Comparison of ENCODE assay signal across 8 cellular contexts in the genomic region with DNA sequence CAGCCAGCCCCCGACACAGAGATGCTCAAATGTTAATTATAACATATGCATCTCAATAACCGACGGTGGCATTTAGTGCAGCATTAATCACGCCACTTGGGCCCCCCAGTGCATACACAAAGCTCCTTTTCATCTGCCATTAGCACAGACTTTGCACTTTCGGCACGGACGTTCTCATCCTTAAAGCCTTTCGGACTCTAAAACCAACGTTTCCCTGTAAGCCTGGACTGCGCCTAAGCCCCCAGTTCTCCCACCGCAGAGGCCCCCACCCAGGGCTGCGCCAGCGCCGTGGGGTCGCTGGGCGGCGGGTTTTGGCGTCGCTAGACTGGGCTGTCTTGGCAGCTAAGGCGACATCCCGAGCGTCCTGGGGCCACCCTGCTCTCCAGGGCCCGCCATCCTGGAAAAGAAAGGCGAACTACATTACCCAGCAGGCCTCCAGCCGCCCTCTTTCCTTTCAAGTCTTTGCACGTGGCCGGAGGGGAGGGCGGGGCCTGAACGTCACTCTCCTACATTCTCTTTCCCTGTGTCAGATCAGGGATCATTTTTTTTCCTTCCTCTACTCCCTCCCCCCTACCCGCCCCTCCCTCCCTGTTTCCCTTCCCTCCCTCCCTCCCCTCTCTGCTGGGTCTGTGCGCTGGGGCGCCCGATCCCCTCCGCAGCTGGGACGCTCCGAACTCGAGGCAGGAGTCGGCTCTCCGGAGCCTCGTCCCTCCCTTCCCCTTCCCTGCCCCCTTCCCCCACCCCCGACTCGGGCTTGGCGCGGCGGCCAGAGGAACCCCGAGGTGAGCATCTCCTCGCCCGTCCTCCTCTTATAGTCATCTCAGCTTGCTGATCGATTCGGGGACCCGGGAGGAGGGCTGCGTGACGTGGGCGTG. TPM values are rescaled to one million over a fixed set of nuclear protein-coding genes. Genes with fewer than 3 reads are reported as not detected.
A peak's percentile ranks its signal among the peaks of the same experiment; 100 is the strongest.
DNase-seq lines count a peak whose midpoint lies in the region; ATAC-seq and TF ChIP-seq lines count a peak whose summit lies in the region.

A gene (plus strand): TSS at position 501 of the 875 bp plus-strand sequence. CDS start 80,535 bp downstream, outside the sequence.

- ATAC-seq in DND-41 (ENCODE audit: insufficient read depth, low read depth) (peak; percentile 91), GM21786 (IDR thresholded peaks at IDR 0.05; ENCODE audit: unreplicated experiment) (peak; percentile 80)
- peak; percentile 78 for ATAC-seq in naive thymus-derived CD4-positive, alpha-beta T cell

- H4K20me1 ChIP-seq in DND-41 (ENCODE audit: insufficient read depth, low read length) (peaks cover 4% of the 10 kb centered on the region; the same call in 1 of the 2 replicates), KMS-11 (ENCODE audit: insufficient read depth) (no peaks in the 10 kb centered on the region)

- CTCF ChIA-PET in naive thymus-derived CD4-positive, alpha-beta T cell (lab: Charles Lee), result no interaction called here

- H3K4me2 ChIP-seq in DND-41 (ENCODE audit: insufficient read depth, low read length) (peak within 1 kb of the TSS; percentile 91), KMS-11 (peak within 1 kb of the TSS; percentile 98)

- H3K9me3 ChIP-seq in DND-41 (ENCODE audit: insufficient read depth, low read length, severe bottlenecking) (no peaks in the 10 kb centered on the region), Peyer's patch (no peaks in the 10 kb centered on the region)
- H3K9me3 ChIP-seq in naive thymus-derived CD4-positive, alpha-beta T cell (ENCODE audit: control insufficient read depth in 2 of 3, low read length in 3 of 3), result no peaks in the 10 kb centered on the region

- TF ChIP-seq POLR2A in Peyer's patch (IDR thresholded peaks at IDR 0.05), result peak in 1 of 2 donors; percentile 16

- H3K27ac Mint-ChIP-seq in activated T-helper 2 cell treated with anti-CD3 and anti-CD28 coated beads, Interferon-gamma antibody, Interleukin-2, Interleukin-4, amounts not matched to agents 10 μg/mL and 5 μg/mL and 100 μg/mL, durations not matched to agents 14 hours and 24 hours and 36 hours, result no peak within 1 kb of the TSS
- peak within 1 kb of the TSS in 1 of 9 donors; percentile 46 for H3K27ac Mint-ChIP-seq in naive thymus-derived CD4-positive, alpha-beta T cell
- H3K27ac Mint-ChIP-seq in stimulated activated naive CD8-positive, alpha-beta T cell treated with anti-CD3 and anti-CD28 coated beads, Interleukin-15, Interleukin-2, amounts not matched to agents 100 ng/mL and 50 ng/mL, for 24 hours, result no peak within 1 kb of the TSS

- peak within 1 kb of the TSS; percentile 85 for H3K4me3 Mint-ChIP-seq in activated T-helper 2 cell treated with anti-CD3 and anti-CD28 coated beads, Interferon-gamma antibody, Interleukin-2, Interleukin-4, amounts not matched to agents 10 μg/mL and 5 μg/mL and 100 μg/mL, durations not matched to agents 14 hours and 24 hours and 36 hours (ENCODE audit: low read depth)
- peak within 1 kb of the TSS; percentile 73 to 95 (median 88) for H3K4me3 Mint-ChIP-seq in naive thymus-derived CD4-positive, alpha-beta T cell
- peak within 1 kb of the TSS; percentile 78 for H3K4me3 Mint-ChIP-seq in stimulated activated naive CD8-positive, alpha-beta T cell treated with anti-CD3 and anti-CD28 coated beads, Interleukin-15, Interleukin-2, amounts not matched to agents 100 ng/mL and 50 ng/mL, for 24 hours

- no peaks in the 10 kb centered on the region for H3K36me3 Mint-ChIP-seq in activated T-helper 2 cell treated with anti-CD3 and anti-CD28 coated beads, Interferon-gamma antibody, Interleukin-2, Interleukin-4, amounts not matched to agents 10 μg/mL and 5 μg/mL and 100 μg/mL, durations not matched to agents 14 hours and 24 hours and 36 hours (ENCODE audit: low read depth)
- no peaks in the 10 kb centered on the region for H3K36me3 Mint-ChIP-seq in naive thymus-derived CD4-positive, alpha-beta T cell
- H3K36me3 Mint-ChIP-seq in stimulated activated naive CD8-positive, alpha-beta T cell treated with anti-CD3 and anti-CD28 coated beads, Interleukin-15, Interleukin-2, amounts not matched to agents 100 ng/mL and 50 ng/mL, for 24 hours (ENCODE audit: low read depth), result no peaks in the 10 kb centered on the region

- H3K27me3 Mint-ChIP-seq in activated T-helper 2 cell treated with anti-CD3 and anti-CD28 coated beads, Interferon-gamma antibody, Interleukin-2, Interleukin-4, amounts not matched to agents 10 μg/mL and 5 μg/mL and 100 μg/mL, durations not matched to agents 14 hours and 24 hours and 36 hours (ENCODE audit: low read depth), result peaks cover 10% of the 10 kb centered on the region
- H3K27me3 Mint-ChIP-seq in naive thymus-derived CD4-positive, alpha-beta T cell, result peaks cover 1 to 31% (median 6%) of the 10 kb centered on the region in 5 donors
- peaks cover 20% of the 10 kb centered on the region for H3K27me3 Mint-ChIP-seq in stimulated activated naive CD8-positive, alpha-beta T cell treated with anti-CD3 and anti-CD28 coated beads, Interleukin-15, Interleukin-2, amounts not matched to agents 100 ng/mL and 50 ng/mL, for 24 hours

- no peaks in the 10 kb centered on the region for H3K79me2 ChIP-seq in DND-41 (ENCODE audit: insufficient read depth, low read length)
- H3K79me2 ChIP-seq in KMS-11 (ENCODE audit: insufficient read depth, low read depth), result peaks cover 19% of the 10 kb centered on the region

- H3K4me3 ChIP-seq in DND-41 (ENCODE audit: low read depth in 1 of 2, low read length in 2 of 2) (peak within 1 kb of the TSS; percentile 36 to 72; a peak in 3 of 4 replicates), KMS-11 (IDR thresholded peaks at IDR 0.05; ENCODE audit: insufficient read depth, low read depth, low read length) (no peak within 1 kb of the TSS), Peyer's patch (peak within 1 kb of the TSS; percentile 57 to 88 (median 82))
- H3K4me3 ChIP-seq in naive thymus-derived CD4-positive, alpha-beta T cell (ENCODE audit: low read length), result peak within 1 kb of the TSS; percentile 75

- H3K27ac ChIP-seq in DND-41 (ENCODE audit: low read length) (peak within 1 kb of the TSS; percentile 39; the same call in 1 of the 2 replicates), KMS-11 (peak within 1 kb of the TSS; percentile 49), Peyer's patch (peak within 1 kb of the TSS; percentile 71 to 85 (median 79))
- H3K27ac ChIP-seq in naive thymus-derived CD4-positive, alpha-beta T cell (ENCODE audit: low read depth, low read length), result peak within 1 kb of the TSS; percentile 19

- POLR2A ChIA-PET in naive thymus-derived CD4-positive, alpha-beta T cell (lab: Charles Lee), result no interaction called here

- no peaks in the 10 kb centered on the region for H3K36me3 ChIP-seq in DND-41 (ENCODE audit: insufficient read depth, low read length)
- H3K36me3 ChIP-seq in KMS-11 (ENCODE audit: insufficient read depth), result no peaks in the 10 kb centered on the region
- no peaks in the 10 kb centered on the region for H3K36me3 ChIP-seq in Peyer's patch
- no peaks in the 10 kb centered on the region for H3K36me3 ChIP-seq in naive thymus-derived CD4-positive, alpha-beta T cell (ENCODE audit: control insufficient read depth in 2 of 3, insufficient read depth in 3 of 3, low read length in 3 of 3)

- TF ChIP-seq CTCF in DND-41 (IDR thresholded peaks at IDR 0.05; ENCODE audit: borderline replicate concordance, extremely low read depth, low read length, poor library complexity, severe bottlenecking) (no peak), KMS-11 (conservative IDR thresholded peaks at IDR 0.05; ENCODE audit: low read depth, low read length) (no peak), Peyer's patch (IDR thresholded peaks at IDR 0.05) (no peak)

- DNase-seq in DND-41 (peak; percentile 79), Peyer's patch (peak; percentile 86 to 97 (median 95)), fibroblast of peridontal ligament (ENCODE audit: extremely low read depth) (peak; percentile 95)
- peak; percentile 52 for DNase-seq in activated T-helper 2 cell treated with anti-CD3 and anti-CD28 coated beads, Interferon-gamma antibody, Interleukin-2, Interleukin-4, amounts not matched to agents 10 μg/mL and 5 μg/mL and 100 μg/mL, durations not matched to agents 14 hours and 24 hours and 36 hours (ENCODE audit: low spot score)
- DNase-seq in naive thymus-derived CD4-positive, alpha-beta T cell, result peak; percentile 17 to 71 (median 37)

- H3K27me3 ChIP-seq in DND-41 (ENCODE audit: insufficient read depth, low read length, poor library complexity) (no peaks in the 10 kb centered on the region), KMS-11 (ENCODE audit: insufficient read depth, low read depth) (no peaks in the 10 kb centered on the region), Peyer's patch (no peaks in the 10 kb centered on the region)
- no peaks in the 10 kb centered on the region for H3K27me3 ChIP-seq in naive thymus-derived CD4-positive, alpha-beta T cell (ENCODE audit: control insufficient read depth in 2 of 2, insufficient read depth in 2 of 2, low read length in 2 of 2)

- H2AFZ ChIP-seq in DND-41 (ENCODE audit: low read depth, low read length) (peak within 1 kb of the TSS; percentile 84), KMS-11 (ENCODE audit: low read depth) (peak within 1 kb of the TSS; percentile 99)

- H3K9me3 Mint-ChIP-seq in activated T-helper 2 cell treated with anti-CD3 and anti-CD28 coated beads, Interferon-gamma antibody, Interleukin-2, Interleukin-4, amounts not matched to agents 10 μg/mL and 5 μg/mL and 100 μg/mL, durations not matched to agents 14 hours and 24 hours and 36 hours, result no peaks in the 10 kb centered on the region
- no peaks in the 10 kb centered on the region for H3K9me3 Mint-ChIP-seq in naive thymus-derived CD4-positive, alpha-beta T cell
- H3K9me3 Mint-ChIP-seq in stimulated activated naive CD8-positive, alpha-beta T cell treated with anti-CD3 and anti-CD28 coated beads, Interleukin-15, Interleukin-2, amounts not matched to agents 100 ng/mL and 50 ng/mL, for 24 hours, result no peaks in the 10 kb centered on the region

- peaks cover 13% of the 10 kb centered on the region for H3K4me1 ChIP-seq in DND-41 (ENCODE audit: insufficient read depth, low read length)
- peaks cover 33% of the 10 kb centered on the region for H3K4me1 ChIP-seq in KMS-11 (ENCODE audit: low read depth, poor library complexity, severe bottlenecking)
- H3K4me1 ChIP-seq in Peyer's patch, result peaks cover 0 to 5% (median 0%) of the 10 kb centered on the region in 4 donors
- peaks cover 0 to 5% of the 10 kb centered on the region in 2 donors for H3K4me1 ChIP-seq in naive thymus-derived CD4-positive, alpha-beta T cell (ENCODE audit: control insufficient read depth in 2 of 2, insufficient read depth in 2 of 2, low read length in 2 of 2)

- H3K4me1 Mint-ChIP-seq in activated T-helper 2 cell treated with anti-CD3 and anti-CD28 coated beads, Interferon-gamma antibody, Interleukin-2, Interleukin-4, amounts not matched to agents 10 μg/mL and 5 μg/mL and 100 μg/mL, durations not matched to agents 14 hours and 24 hours and 36 hours (ENCODE audit: low read depth), result peaks cover 10% of the 10 kb centered on the region
- peaks cover 0 to 17% (median 0%) of the 10 kb centered on the region in 7 donors for H3K4me1 Mint-ChIP-seq in naive thymus-derived CD4-positive, alpha-beta T cell
- peaks cover 21% of the 10 kb centered on the region for H3K4me1 Mint-ChIP-seq in stimulated activated naive CD8-positive, alpha-beta T cell treated with anti-CD3 and anti-CD28 coated beads, Interleukin-15, Interleukin-2, amounts not matched to agents 100 ng/mL and 50 ng/mL, for 24 hours (ENCODE audit: low read depth)

- peak within 1 kb of the TSS; percentile 55 for H3K9ac ChIP-seq in DND-41 (ENCODE audit: low read depth, low read length)
- H3K9ac ChIP-seq in KMS-11, result peak within 1 kb of the TSS; percentile 73

- intact Hi-C loops in activated T-helper 2 cell treated with anti-CD3 and anti-CD28 coated beads, Interferon-gamma antibody, Interleukin-2, Interleukin-4, amounts not matched to agents 10 μg/mL and 5 μg/mL and 100 μg/mL, durations not matched to agents 14 hours and 24 hours and 36 hours (cut with micrococcal nuclease), result loop anchor here (10.0 kb wide), 1 partner anchor 1746 kb away; a partner anchor contains a TSS
- intact Hi-C loops in naive thymus-derived CD4-positive, alpha-beta T cell (cut with micrococcal nuclease), result loop anchor here (2.0 to 10.0 kb wide), 4 partner anchors 64 to 1274 kb away; a partner anchor contains a TSS

RNA-seq across cellular contexts. Expression of the gene that starts here (rescaled TPM):
- 100 to 1,000 TPM in 1 of 4 donors, 10 to 100 TPM in 3; 16.6 to 116 (median 34.5) TPM for total RNA-seq in Peyer's patch
- 7.0 and 7.5 TPM in 2 replicates for total RNA-seq in activated T-helper 2 cell treated with anti-CD3 and anti-CD28 coated beads, Interferon-gamma antibody, Interleukin-2, Interleukin-4, amounts not matched to agents 10 μg/mL and 5 μg/mL and 100 μg/mL, durations not matched to agents 14 hours and 24 hours and 36 hours
- 10 to 100 TPM in 1 of 5 experiments, 1 to 10 TPM in 4; 1.3 to 11.2 (median 2.5) TPM for total RNA-seq in naive thymus-derived CD4-positive, alpha-beta T cell
- polyA plus RNA-seq in naive thymus-derived CD4-positive, alpha-beta T cell, result not detected

Comparison
In these comparisons a context has a peak if more than half of its experiments do, and no peak if none do; other contexts are left out.
1. DNase-seq: peak in every context shown above with its lines; median percentile 95 in Peyer's patch; 95 in fibroblast of peridontal ligament; 79 in DND-41; 52 in activated T-helper 2 cell treated with anti-CD3 and anti-CD28 coated beads, Interferon-gamma antibody, Interleukin-2, Interleukin-4, amounts not matched to agents 10 μg/mL and 5 μg/mL and 100 μg/mL, durations not matched to agents 14 hours and 24 hours and 36 hours; 37 in naive thymus-derived CD4-positive, alpha-beta T cell.
2. H3K27ac ChIP-seq: peak in every context shown above with its lines; median percentile 79 in Peyer's patch; 49 in KMS-11; 39 in DND-41; 19 in naive thymus-derived CD4-positive, alpha-beta T cell.